In genomic region chr15:51971353-51972133, GRCh38 we compare ENCODE assay signal across 8 cellular contexts. TPM values are rescaled to one million over a fixed set of nuclear protein-coding genes. Genes with fewer than 3 reads are reported as not detected.
DNase-seq lines count a peak whose midpoint lies in the region; ATAC-seq and TF ChIP-seq lines count a peak whose summit lies in the region.

LEO1 (minus strand) TSS chr15:51971778; CDS start chr15:51971745, 33 bp downstream.

- POLR2A ChIA-PET in PC-9 (lab: Charles Lee; ENCODE audit: unreplicated experiment), result interaction anchor here (0.7 kb wide), 2 partner anchors 209 to 279 kb away, joined by 3 read pairs; no protein-coding TSS in a partner anchor

- intact Hi-C loops in PC-9 (cut with micrococcal nuclease; ENCODE audit: unreplicated experiment), result no loop called here
- intact Hi-C loops in esophagus muscularis mucosa (cut with DNase I), result loop anchor here (5.0 kb wide), 2 partner anchors 51 to 106 kb away; no protein-coding TSS in a partner anchor

- WGBS in esophagus muscularis mucosa, result under 1% methylated on average over 14 of the region's 59 CpGs

- H3K4me3 Mint-ChIP-seq in activated T-cell treated with anti-CD3 and anti-CD28 coated beads, Interleukin-2, amount 50 U/mL, for 24 hours, result peak within 1 kb of the TSS; percentile 93

- H4K20me1 ChIP-seq in PC-9 (ENCODE audit: insufficient read depth), result no peaks in the 10 kb centered on the region

- peak within 1 kb of the TSS; percentile 71 for H3K4me3 ChIP-seq in PC-9
- H3K4me3 ChIP-seq in esophagus muscularis mucosa, result peak within 1 kb of the TSS; percentile 66 to 79 (median 72)

- peaks cover 2% of the 10 kb centered on the region for H3K27me3 Mint-ChIP-seq in activated T-cell treated with anti-CD3 and anti-CD28 coated beads, Interleukin-2, amount 50 U/mL, for 24 hours

- CTCF ChIA-PET in PC-9 (lab: Charles Lee), result interaction anchor here (1.4 kb wide), 1 partner anchor 10 kb away, joined by 4 read pairs; no protein-coding TSS in a partner anchor

- DNase-seq in DMS79 (lab: John Stamatoyannopoulos, UW) (peak; percentile 76), KBM-7 (peak; percentile 96), PC-9 (peak; percentile 82 to 86), esophagus muscularis mucosa (ENCODE audit: extremely low spot score) (peak; percentile 95), myocyte (ENCODE audit: low read depth) (peak; percentile 98)
- peak; percentile 86 for DNase-seq in activated T-cell treated with anti-CD3 and anti-CD28 coated beads, Interleukin-2, amount 50 U/mL, for 24 hours
- DNase-seq in stimulated activated CD8-positive, alpha-beta memory T cell treated with anti-CD3 and anti-CD28 coated beads, Interleukin-7, amount 100 ng/mL, for 48 hours (ENCODE audit: extremely low read depth in 1 of 2, low read depth in 1 of 2), result peak; percentile 65 to 85

- H3K79me2 ChIP-seq in PC-9 (ENCODE audit: low read depth), result peaks cover 48% of the 10 kb centered on the region

- peak within 1 kb of the TSS; percentile 92 for H3K4me2 ChIP-seq in PC-9

- peaks cover 8% of the 10 kb centered on the region for H3K9me3 Mint-ChIP-seq in activated T-cell treated with anti-CD3 and anti-CD28 coated beads, Interleukin-2, amount 50 U/mL, for 24 hours

- no peaks in the 10 kb centered on the region for H3K36me3 ChIP-seq in PC-9 (ENCODE audit: low read depth)
- peaks cover 0 to 3% (median 0%) of the 10 kb centered on the region in 4 donors for H3K36me3 ChIP-seq in esophagus muscularis mucosa

- H3K36me3 Mint-ChIP-seq in activated T-cell treated with anti-CD3 and anti-CD28 coated beads, Interleukin-2, amount 50 U/mL, for 24 hours (ENCODE audit: low read depth), result peaks cover 35% of the 10 kb centered on the region

- no peaks in the 10 kb centered on the region for H3K9me2 ChIP-seq in PC-9 (ENCODE audit: insufficient read depth)

- H3K27ac ChIP-seq in PC-9 (peak within 1 kb of the TSS; percentile 59), esophagus muscularis mucosa (replicated peaks in 1 of 4) (peak within 1 kb of the TSS; percentile 85 to 89 (median 88))

- H3K27me3 ChIP-seq in PC-9 (ENCODE audit: insufficient read depth, low read depth) (no peaks in the 10 kb centered on the region), esophagus muscularis mucosa (no peaks in the 10 kb centered on the region)

- TF ChIP-seq CTCF in PC-9 (conservative IDR thresholded peaks at IDR 0.05), result no peak; the same call in 1 of the 2 replicates
- TF ChIP-seq CTCF in esophagus muscularis mucosa (IDR thresholded peaks at IDR 0.05), result peak; percentile 47 to 49 (median 47)

- no peak for TF ChIP-seq EP300 in esophagus muscularis mucosa (IDR thresholded peaks at IDR 0.05)

- peak within 1 kb of the TSS; percentile 96 for H3K27ac Mint-ChIP-seq in activated T-cell treated with anti-CD3 and anti-CD28 coated beads, Interleukin-2, amount 50 U/mL, for 24 hours

- TF ChIP-seq POLR2A in esophagus muscularis mucosa (IDR thresholded peaks at IDR 0.05; ENCODE audit: low read depth), result no peak

- in situ Hi-C loops in KBM-7 (cut with MboI; ENCODE audit: low pct_unique_long_range_greater_than_20kb, low sequenced_read_pairs), result no loop called here

- BruUV-seq in PC-9 (replicated peaks; lab: Mats Ljungman, UMichigan), result TSS peak; percentile 64

- peaks cover 31% of the 10 kb centered on the region for H3K4me1 Mint-ChIP-seq in activated T-cell treated with anti-CD3 and anti-CD28 coated beads, Interleukin-2, amount 50 U/mL, for 24 hours (ENCODE audit: low read depth)

- ATAC-seq in GM21717 (IDR thresholded peaks at IDR 0.05; ENCODE audit: unreplicated experiment), result peak; percentile 81

- H3F3A ChIP-seq in PC-9 (ENCODE audit: insufficient read depth, low read depth), result no peaks in the 10 kb centered on the region; the same call in 1 of the 2 replicates

- H3K9me3 ChIP-seq in PC-9 (ENCODE audit: insufficient read depth, low read depth) (no peaks in the 10 kb centered on the region), esophagus muscularis mucosa (peaks cover 0 to 10% (median 4%) of the 10 kb centered on the region in 4 donors)

- H3K4me1 ChIP-seq in PC-9 (replicated peaks; ENCODE audit: insufficient read depth) (peaks cover 23% of the 10 kb centered on the region), esophagus muscularis mucosa (peaks cover 18 to 27% (median 20%) of the 10 kb centered on the region in 4 donors)

- peak within 1 kb of the TSS; percentile 93 for H2AFZ ChIP-seq in PC-9

RNA-seq across cellular contexts. Expression of gene LEO1, which starts in this region (rescaled TPM):
- total RNA-seq in PC-9 (2021) (18.2 and 21.7 TPM in 2 replicates), esophagus muscularis mucosa (10 to 100 TPM in 2 of 4 donors, 1 to 10 TPM in 2; 7.9 to 14.1 (median 10.5) TPM), myocyte (26.6 and 35.0 TPM in 2 replicates)
- 11.3 TPM for polyA plus RNA-seq in myocyte (2012)

Comparison
In these comparisons a context has a peak if more than half of its experiments do, and no peak if none do; other contexts are left out.
1. Peak in every context shown above with its lines: DNase-seq, ATAC-seq, H3K4me3 ChIP-seq and H3K27ac ChIP-seq.